1 cellular context compared by ENCODE assay signal in the genomic region with DNA sequence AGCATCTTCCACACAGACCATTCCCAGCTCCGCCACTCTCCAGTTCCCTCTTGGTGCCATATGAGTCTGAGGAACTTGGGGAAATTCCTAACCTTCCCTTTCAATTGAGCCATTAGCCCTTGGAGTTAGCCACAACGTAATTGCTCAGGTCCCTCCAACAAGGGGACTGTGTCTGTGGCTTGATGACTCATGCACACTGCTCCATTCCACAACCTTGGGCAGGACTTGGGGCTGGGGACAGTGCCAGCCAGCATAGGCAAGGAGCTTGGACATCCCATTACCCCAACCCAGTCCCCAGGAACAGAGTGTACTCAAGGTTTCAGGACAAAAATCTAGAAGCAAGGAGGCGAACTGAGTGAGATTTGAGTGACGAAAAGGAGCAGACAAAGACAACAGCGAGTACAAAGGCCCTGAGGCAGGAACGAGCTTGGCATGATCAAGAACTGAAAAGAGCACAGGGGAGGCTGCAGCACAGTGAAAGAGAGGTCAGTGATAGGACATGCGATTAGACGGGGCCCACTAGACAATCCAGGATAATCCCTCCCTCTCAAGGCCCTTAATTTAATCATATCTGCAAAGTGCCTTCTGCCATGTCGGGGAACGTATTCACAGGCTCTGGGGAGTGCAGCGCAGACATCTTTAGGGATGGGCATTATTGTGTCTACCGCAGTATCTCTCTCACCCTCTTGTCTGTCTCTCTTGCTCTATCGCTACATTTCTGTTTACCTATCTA.
TF ChIP-seq lines count a peak whose summit lies in the region.

No MANE protein-coding gene starts in this region.

TF ChIP-seq in H1, 55 proteins besides CTCF, POLR2A, EP300 and RAD21:
- TF ChIP-seq, protein P1, sequence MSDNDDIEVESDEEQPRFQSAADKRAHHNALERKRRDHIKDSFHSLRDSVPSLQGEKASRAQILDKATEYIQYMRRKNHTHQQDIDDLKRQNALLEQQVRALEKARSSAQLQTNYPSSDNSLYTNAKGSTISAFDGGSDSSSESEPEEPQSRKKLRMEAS (IDR thresholded peaks at IDR 0.05): no peak
- TF ChIP-seq JUND (IDR thresholded peaks at IDR 0.05; ENCODE audit: low read length): 0 out of 2 replicates have a peak, but pooled peaks have one; percentile 24
- TF ChIP-seq HDAC2 (IDR thresholded peaks at IDR 0.05; ENCODE audit: borderline replicate concordance in 1 of 2, low read depth in 2 of 2, low read length in 2 of 2): 0 out of 4 replicates have a peak, but pooled peaks of 1 of the 2 experiments have one; percentile 46
- TF ChIP-seq KDM1A (IDR thresholded peaks at IDR 0.05; ENCODE audit: borderline replicate concordance, low read length): peak; percentile 82; the same call in 1 of the 2 replicates
TF ChIP-seq in H1: peak in this region for 3.
